ENCODE assay signal across 7 cellular contexts in genomic region chr17:50534222-50534978, GRCh38. TPM values are rescaled to one million over a fixed set of nuclear protein-coding genes. Genes with fewer than 3 reads are reported as not detected.
DNase-seq lines count a peak whose midpoint lies in the region; TF ChIP-seq lines count a peak whose summit lies in the region.
"Had no signal": no experiment of that assay in that cellular context is flagged by ENCODE, and none has a peak within 500 bp of the region (broad histone marks: within the 10 kb centered on the region; RNA-seq: fewer than 3 reads in every experiment).

No MANE protein-coding gene starts in this region.

- TF ChIP-seq CTCF in epithelial cell of proximal tubule (conservative IDR thresholded peaks at IDR 0.05; ENCODE audit: low read depth, low read length) = peak; percentile 28

- peak overlapping the region; percentile 15 for H3K4me3 ChIP-seq in epithelial cell of proximal tubule (ENCODE audit: low read depth, low read length)

- DNase-seq in NCI-H82 (lab: John Stamatoyannopoulos, UW) (peak; percentile 42), NCI-H82 treated with DMSO at 0.1 percent for 48 hours (lab: John Stamatoyannopoulos, UW; ENCODE audit: unreplicated experiment) (no peak), epithelial cell of proximal tubule (ENCODE audit: low read depth) (no peak), NOMO-1 treated with dmso at 0.1 percent for 144 hours (lab: John Stamatoyannopoulos, UW; ENCODE audit: unreplicated experiment) (no peak), NCI-H146 treated with DMSO at 0.1 percent for 48 hours (lab: John Stamatoyannopoulos, UW; ENCODE audit: unreplicated experiment) (no peak)
- peak in 2 of 3 donors; percentile 15 to 17 for DNase-seq in stimulated activated CD4-positive, alpha-beta T cell treated with anti-CD3 and anti-CD28 coated beads, TNF-alpha, amount 100 ng/mL, for 48 hours (ENCODE audit: low read depth in 3 of 3)
- DNase-seq: T1000 had no signal

RNA-seq across cellular contexts. Expression of gene EPN3, which starts 1.9 kb away (rescaled TPM):
- 2.8 and 3.3 TPM in 2 replicates for total RNA-seq in epithelial cell of proximal tubule

RNA-seq across cellular contexts. Expression of gene SPATA20, which starts 12.6 kb away (rescaled TPM):
- total RNA-seq in epithelial cell of proximal tubule = 45.5 and 70.2 TPM in 2 replicates

RNA-seq across cellular contexts. Expression of gene CACNA1G, which starts 26.1 kb away (rescaled TPM):
- total RNA-seq in epithelial cell of proximal tubule = not detected in 2 replicates

RNA-seq across cellular contexts. Expression of gene MYCBPAP, which starts 26.2 kb away (rescaled TPM):
- 0.58 TPM in 1 of 2 replicates, not detected in the other for total RNA-seq in epithelial cell of proximal tubule

RNA-seq across cellular contexts. Expression of gene RSAD1, which starts 55.7 kb away (rescaled TPM):
- 17.1 and 18.4 TPM in 2 replicates for total RNA-seq in epithelial cell of proximal tubule

Comparison
In these comparisons a context has a peak if more than half of its experiments do, and no peak if none do; other contexts are left out.
1. DNase-seq: peak in NCI-H82 (single experiment) and stimulated activated CD4-positive, alpha-beta T cell treated with anti-CD3 and anti-CD28 coated beads, TNF-alpha, amount 100 ng/mL, for 48 hours (2 of 3); none in NCI-H82 treated with DMSO at 0.1 percent for 48 hours (single experiment), epithelial cell of proximal tubule (single experiment), NOMO-1 treated with dmso at 0.1 percent for 144 hours (single experiment) and NCI-H146 treated with DMSO at 0.1 percent for 48 hours (single experiment).